Comparison of ENCODE assay signal across 8 cellular contexts in genomic region chr5:72319435-72320021, GRCh38. TPM values are rescaled to one million over a fixed set of nuclear protein-coding genes. Genes with fewer than 3 reads are reported as not detected.
A peak's percentile ranks its signal among the peaks of the same experiment; 100 is the strongest.
DNase-seq lines count a peak whose midpoint lies in the region; ATAC-seq and TF ChIP-seq lines count a peak whose summit lies in the region.
"Not testable (repeated sequence)": the region's sequence is repeated elsewhere in the genome, so short reads cannot be mapped to it uniquely, and the experiment has no call there.

No MANE protein-coding gene starts in this region.

- H3F3A ChIP-seq in PC-3 (ENCODE audit: low read length, unreplicated experiment), result not testable (repeated sequence)

- not testable (repeated sequence) for TF ChIP-seq CTCF in GM12865 (IDR thresholded peaks at IDR 0.05; ENCODE audit: insufficient read depth, low read depth, low read length, missing control alignments); PC-3 (conservative IDR thresholded peaks at IDR 0.05; ENCODE audit: low read depth, low read length); kidney epithelial cell (IDR thresholded peaks at IDR 0.05; ENCODE audit: insufficient read depth, low read length, poor library complexity, severe bottlenecking); psoas muscle (IDR thresholded peaks at IDR 0.05); tibial artery (IDR thresholded peaks at IDR 0.05)

- intact Hi-C loops in PC-3 (cut with micrococcal nuclease); psoas muscle (cut with DNase I): not testable (repeated sequence)
- intact Hi-C loops in tibial artery (cut with DNase I; ENCODE audit: low total_unique reads), result loop anchor here (5.0 kb wide), 1 partner anchor 307 kb away; no protein-coding TSS in a partner anchor

- H3K4me2 ChIP-seq in PC-3 (ENCODE audit: low read length), result peak overlapping the region; percentile 94

- 5 to 7% (median 6%) methylated on average over 25 to 28 of the region's 28 CpGs for WGBS in psoas muscle, 3 donors

- POLR2A ChIA-PET in PC-3 (lab: Charles Lee; ENCODE audit: unreplicated experiment), result interaction anchor here (0.6 kb wide), 2 partner anchors 54 to 270 kb away, joined by 3 to 5 read pairs; no protein-coding TSS in a partner anchor

- H3K9me2 ChIP-seq in PC-3 (replicated peaks; ENCODE audit: low read length), result not testable (repeated sequence)

- not testable (repeated sequence) for DNase-seq in GM12865 (ENCODE audit: low read depth); PC-3; kidney epithelial cell (ENCODE audit: low read depth); tibial artery
- DNase-seq in activated T-cell treated with anti-CD3 and anti-CD28 coated beads, Interleukin-2, amount 50 U/mL, for 24 hours, result peak; percentile 73
- DNase-seq in effector CD4-positive, alpha-beta T cell, result peak; percentile 3
- DNase-seq in psoas muscle, result peak; percentile 34 to 62

- H3K79me2 ChIP-seq in PC-3 (ENCODE audit: low read length), result peaks cover 69% of the 10 kb centered on the region

- H3K4me1 ChIP-seq in PC-3 (ENCODE audit: insufficient read depth, low read length) (peaks cover 26% of the 10 kb centered on the region), psoas muscle (peaks cover 18% of the 10 kb centered on the region), tibial artery (peaks cover 0 to 22% (median 12%) of the 10 kb centered on the region in 4 donors)

- H3K27me3 ChIP-seq in PC-3 (ENCODE audit: low read length); kidney epithelial cell (ENCODE audit: control insufficient read depth, insufficient read depth, low read length); psoas muscle (ENCODE audit: insufficient read depth in 3 of 3, low read length in 2 of 3); tibial artery: not testable (repeated sequence)

- H3K27ac Mint-ChIP-seq in activated T-cell treated with anti-CD3 and anti-CD28 coated beads, Interleukin-2, amount 50 U/mL, for 24 hours, result peak overlapping the region; percentile 94

- TSS peak; percentile 81 for BruUV-seq in PC-3 (replicated peaks; lab: Mats Ljungman, UMichigan)

- H4K20me1 ChIP-seq in PC-3 (ENCODE audit: low read length), result not testable (repeated sequence)

- CTCF ChIA-PET in PC-3 (lab: Charles Lee), result interaction anchor here (0.7 to 0.9 kb wide), 2 partner anchors 15 to 36 kb away, joined by 3 to 4 read pairs; no protein-coding TSS in a partner anchor

- not testable (repeated sequence) for H3K9me3 ChIP-seq in PC-3 (ENCODE audit: low read length); psoas muscle; tibial artery

- ATAC-seq in HG02885 (IDR thresholded peaks at IDR 0.05; ENCODE audit: poor library complexity, unreplicated experiment) (peak; percentile 21), PC-3 (peak; percentile 3), psoas muscle (peak in 2 of 4 donors; percentile 2 to 22)

- H3K4me3 ChIP-seq in GM12865 (ENCODE audit: low read depth, low read length), result peak overlapping the region; percentile 100
- peak overlapping the region; percentile 90 for H3K4me3 ChIP-seq in PC-3 (ENCODE audit: low read length)
- H3K4me3 ChIP-seq in kidney epithelial cell (ENCODE audit: low read depth, low read length), result peak overlapping the region; percentile 97
- H3K4me3 ChIP-seq in psoas muscle, result peak overlapping the region; percentile 93
- peak overlapping the region; percentile 65 to 87 for H3K4me3 ChIP-seq in tibial artery

- H3K36me3 Mint-ChIP-seq in activated T-cell treated with anti-CD3 and anti-CD28 coated beads, Interleukin-2, amount 50 U/mL, for 24 hours (ENCODE audit: low read depth), result peaks cover 74% of the 10 kb centered on the region

- peaks cover 51% of the 10 kb centered on the region for H3K4me1 Mint-ChIP-seq in activated T-cell treated with anti-CD3 and anti-CD28 coated beads, Interleukin-2, amount 50 U/mL, for 24 hours (ENCODE audit: low read depth)

- H2AFZ ChIP-seq in PC-3 (ENCODE audit: low read length), result peak overlapping the region; percentile 87

- not testable (repeated sequence) for H3K9me3 Mint-ChIP-seq in activated T-cell treated with anti-CD3 and anti-CD28 coated beads, Interleukin-2, amount 50 U/mL, for 24 hours

- H3K27me3 Mint-ChIP-seq in activated T-cell treated with anti-CD3 and anti-CD28 coated beads, Interleukin-2, amount 50 U/mL, for 24 hours, result not testable (repeated sequence)

- peak overlapping the region; percentile 92 for H3K4me3 Mint-ChIP-seq in activated T-cell treated with anti-CD3 and anti-CD28 coated beads, Interleukin-2, amount 50 U/mL, for 24 hours

- peak overlapping the region; percentile 94 for H3K9ac ChIP-seq in PC-3 (ENCODE audit: low read length)

- H3K27ac ChIP-seq in PC-3 (ENCODE audit: low read length), result peak overlapping the region; percentile 62
- peak overlapping the region; percentile 74 for H3K27ac ChIP-seq in psoas muscle
- peak overlapping the region; percentile 80 for H3K27ac ChIP-seq in tibial artery

- not testable (repeated sequence) for H3K36me3 ChIP-seq in PC-3 (ENCODE audit: low read depth, low read length); kidney epithelial cell (ENCODE audit: control insufficient read depth, insufficient read depth, low read length)
- peaks cover 6 to 42% of the 10 kb centered on the region in 2 donors for H3K36me3 ChIP-seq in psoas muscle (ENCODE audit: insufficient read depth in 1 of 2, low read depth in 1 of 2)
- H3K36me3 ChIP-seq in tibial artery, result peaks cover 0 to 23% (median 0%) of the 10 kb centered on the region in 3 donors

RNA-seq across cellular contexts. Expression of gene MRPS27, which starts 0.5 kb away (rescaled TPM):
- total RNA-seq in PC-3 (2014; rRNA removed), result 48.6 and 59.0 TPM in 2 replicates
- 67.3 and 77.4 TPM in 2 replicates for total RNA-seq in kidney epithelial cell
- total RNA-seq in psoas muscle, result 10 to 100 TPM; 49.5 to 76.9 (median 65.8) TPM
- 10 to 100 TPM; 34.9 to 71.5 (median 40.9) TPM for polyA plus RNA-seq in psoas muscle

RNA-seq across cellular contexts. Expression of gene PTCD2, which starts 0.6 kb away (rescaled TPM):
- total RNA-seq in PC-3 (2014; rRNA removed) (3.4 and 6.0 TPM in 2 replicates), kidney epithelial cell (10.5 and 11.7 TPM in 2 replicates), psoas muscle (10 to 100 TPM; 12.5 to 30.8 (median 20.0) TPM)
- polyA plus RNA-seq in psoas muscle, result 10 to 100 TPM in 1 of 3 donors, 1 to 10 TPM in 2; 6.2 to 12.8 (median 6.6) TPM
